23 cellular contexts compared by ENCODE assay signal in the genomic region with DNA sequence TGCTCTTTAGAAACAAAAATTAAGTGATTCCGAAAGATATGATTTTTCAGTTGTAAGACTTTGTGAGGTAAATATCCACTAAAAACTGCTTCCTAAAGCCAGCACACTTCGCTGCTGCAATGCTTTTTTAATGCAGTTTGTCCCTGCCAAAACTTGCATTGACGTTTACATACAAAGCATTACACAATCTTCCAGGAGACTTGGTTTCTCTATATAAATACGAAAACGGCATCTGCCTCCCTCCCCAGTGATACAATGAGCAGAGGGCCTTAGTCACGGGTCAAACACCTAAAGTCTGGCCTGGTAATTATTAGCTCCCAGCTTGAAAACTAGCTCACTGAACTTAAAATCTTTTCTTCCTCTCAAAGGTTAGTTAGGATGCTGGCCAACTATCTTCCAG.
DNase-seq lines count a peak whose midpoint lies in the region; FAIRE-seq and TF ChIP-seq lines count a peak whose summit lies in the region.
"Had no signal": no experiment of that assay in that cellular context is flagged by ENCODE, and none has a peak within 500 bp of the region (broad histone marks: within the 10 kb centered on the region; RNA-seq: fewer than 3 reads in every experiment).

No MANE protein-coding gene starts in this region.

- DNase-seq in NCI-H69 (lab: John Stamatoyannopoulos, UW) (peak; percentile 87), epithelial cell of prostate (ENCODE audit: low read depth, low spot score) (no peak), kidney (no peak), prostate gland (ENCODE audit: low spot score) (peak; percentile 31), GM03348 (ENCODE audit: low spot score) (no peak), Ammon's horn (ENCODE audit: low spot score) (no peak), RPMI8226 (no peak), NCI-H146 treated with DMSO at 0.1 percent for 48 hours (lab: John Stamatoyannopoulos, UW; ENCODE audit: unreplicated experiment) (no peak)
- DNase-seq: activated CD4-positive, alpha-beta memory T cell treated with anti-CD3 and anti-CD28 coated beads for 36 hours; activated naive CD4-positive, alpha-beta T cell; Caco-2; natural killer cell; NCI-H1092 treated with DMSO at 0.1 percent for 48 hours; NCI-H2081 treated with DMSO at 0.1 percent for 48 hours; NCI-H524 treated with DMSO at 0.1 percent for 48 hours; SJCRH30; stimulated activated CD4-positive, alpha-beta T cell treated with anti-CD3 and anti-CD28 coated beads, Interleukin-4, amount 100 ng/mL, for 1 hour; stomach; T-helper 17 cell; upper lobe of right lung had no signal

- intact Hi-C loops in kidney (cut with DNase I) = no loop called here
- intact Hi-C loops in prostate gland (cut with DNase I) = no loop called here

- peak overlapping the region; percentile 9 to 26 for H3K4me3 ChIP-seq in kidney (ENCODE audit: low read length in 2 of 2)
- no peak overlapping the region for H3K4me3 ChIP-seq in prostate gland
- H3K4me3 ChIP-seq: SJCRH30, smooth muscle cell, stomach, upper lobe of right lung had no signal

- 26% methylated on average over 6 of the region's 6 CpGs for whole genome bisulfite sequencing in prostate gland

- H3K4me1 ChIP-seq in kidney (ENCODE audit: control insufficient read depth in 1 of 2, insufficient read depth in 1 of 2, low read depth in 1 of 2, low read length in 2 of 2) (peaks cover 5 to 7% of the 10 kb centered on the region in 2 donors), prostate gland (replicated peaks) (no peaks in the 10 kb centered on the region)
- H3K4me1 ChIP-seq: Caco-2, upper lobe of right lung had no signal

- TF ChIP-seq CTCF in kidney (IDR thresholded peaks at IDR 0.05; ENCODE audit: borderline replicate concordance, extremely low read depth, insufficient read depth) = no peak
- TF ChIP-seq CTCF in prostate gland (IDR thresholded peaks at IDR 0.05) = no peak

- H3K9ac ChIP-seq in kidney (ENCODE audit: low read length in 2 of 2) = no peak overlapping the region

- no peak for TF ChIP-seq POLR2A in prostate gland (IDR thresholded peaks at IDR 0.05)

- FAIRE-seq in kidney (lab: Jason Lieb, UNC) = no peak
- FAIRE-seq: endothelial cell of umbilical vein had no signal

- H3K9me3 ChIP-seq in kidney (ENCODE audit: control insufficient read depth in 1 of 2, low read length in 2 of 2) (no peaks in the 10 kb centered on the region), prostate gland (no peaks in the 10 kb centered on the region)
- H3K9me3 ChIP-seq: Caco-2, stomach, upper lobe of right lung had no signal

- H3K27ac ChIP-seq in epithelial cell of prostate = peak overlapping the region; percentile 95
- H3K27ac ChIP-seq in kidney (ENCODE audit: low read depth in 2 of 2, low read length in 2 of 2) = no peak overlapping the region
- H3K27ac ChIP-seq in prostate gland = no peak overlapping the region
- H3K27ac ChIP-seq: SJCRH30, upper lobe of right lung, VCaP had no signal

- H3K36me3 ChIP-seq in kidney (ENCODE audit: control insufficient read depth in 1 of 2, insufficient read depth in 2 of 2, low read length in 2 of 2) = no peaks in the 10 kb centered on the region
- no peaks in the 10 kb centered on the region for H3K36me3 ChIP-seq in prostate gland
- H3K36me3 ChIP-seq: SJCRH30, stomach, upper lobe of right lung had no signal

- H3K27me3 ChIP-seq in prostate gland (replicated peaks; ENCODE audit: insufficient read depth) = no peaks in the 10 kb centered on the region
- H3K27me3 ChIP-seq: SJCRH30, stomach, upper lobe of right lung had no signal

Comparison
In these comparisons a context has a peak if more than half of its experiments do, and no peak if none do; other contexts are left out.
1. DNase-seq: peak in NCI-H69 (single experiment) and prostate gland (single experiment); none in epithelial cell of prostate (single experiment), kidney (single experiment), GM03348 (single experiment), Ammon's horn (single experiment), RPMI8226 (single experiment) and NCI-H146 treated with DMSO at 0.1 percent for 48 hours (single experiment).
2. H3K4me3 ChIP-seq: peak in kidney (2 of 2); none in prostate gland (0 of 2).